Comparison of ENCODE assay signal across 28 cellular contexts in genomic region chr7:84302949-84303348, GRCh38.
DNase-seq lines count a peak whose midpoint lies in the region; ATAC-seq and TF ChIP-seq lines count a peak whose summit lies in the region.
"Had no signal": no experiment of that assay in that cellular context is flagged by ENCODE, and none has a peak within 500 bp of the region (broad histone marks: within the 10 kb centered on the region; RNA-seq: fewer than 3 reads in every experiment).

No MANE protein-coding gene starts in this region.

- in situ Hi-C loops in GM23248 (cut with MboI), result no loop called here

- H3K4me2 ChIP-seq in GM23248 (ENCODE audit: unreplicated experiment) (peak overlapping the region; percentile 3), trophoblast cell (ENCODE audit: low read length) (peak overlapping the region; percentile 27)
- H3K4me2 ChIP-seq: A549 had no signal

- no peak overlapping the region for H2BK120ac ChIP-seq in trophoblast cell (ENCODE audit: insufficient read depth, low read length, poor library complexity)

- H4K8ac ChIP-seq in trophoblast cell (ENCODE audit: low read depth, low read length), result no peak overlapping the region

- CTCF ChIA-PET in RWPE1 (lab: Yijun Ruan, JAX), result interaction anchor here (0.7 kb wide), 1 partner anchor 186 kb away, joined by 3 read pairs; no protein-coding TSS in a partner anchor

- no peak overlapping the region for H3K23ac ChIP-seq in trophoblast cell (ENCODE audit: low read length)

- POLR2A ChIA-PET in RWPE1 (lab: Yijun Ruan, JAX; ENCODE audit: low non-redundant PET), result no interaction called here

- H3K18ac ChIP-seq in trophoblast cell (ENCODE audit: low read length), result no peak overlapping the region

- no peak overlapping the region for H4K91ac ChIP-seq in trophoblast cell (ENCODE audit: low read depth, low read length)

- H2BK5ac ChIP-seq in trophoblast cell (ENCODE audit: low read depth, low read length, poor library complexity), result no peak overlapping the region

- no peaks in the 10 kb centered on the region for H4K20me1 ChIP-seq in GM23248 (ENCODE audit: insufficient read depth)

- ATAC-seq in esophagus mucosa (peak; percentile 62), left colon (no peak)
- ATAC-seq: A549; activated CD4-positive, CD25-positive, alpha-beta regulatory T cell treated with anti-CD3 and anti-CD28 coated beads, Interleukin-2, amount 50 U/mL, for 24 hours; activated naive CD4-positive, alpha-beta T cell treated with anti-CD3 and anti-CD28 coated beads, Interleukin-2, amount 50 U/mL, for 72 hours; heart left ventricle; Panc1; stimulated activated naive CD8-positive, alpha-beta T cell treated with anti-CD3 and anti-CD28 coated beads, Interleukin-15, amount 100 ng/mL, for 72 hours had no signal

- intact Hi-C loops in left colon (cut with DNase I, micrococcal nuclease), result no loop called here

- DNase-seq in GM23248 (no peak), RWPE1 (ENCODE audit: low spot score) (peak; percentile 75), trophoblast cell (peak; percentile 11 to 30), left colon (no peak), GDM1 (lab: John Stamatoyannopoulos, UW) (no peak), NOMO-1 (lab: John Stamatoyannopoulos, UW; ENCODE audit: unreplicated experiment in 2 of 2) (no peak), GM20000 (ENCODE audit: low spot score) (no peak)
- DNase-seq: activated CD4-positive, alpha-beta T cell treated with anti-CD3 and anti-CD28 coated beads, Interleukin-2, amount 50 U/mL, for 48 hours; colonic mucosa; effector CD8-positive, alpha-beta T cell; erythroblast; heart left ventricle; IMR-90; kidney glomerular epithelial cell; NCI-H1092; NCI-H1694 treated with DMSO at 0.1 percent for 48 hours; NCI-H2171; NCI-H524; stimulated activated naive CD8-positive, alpha-beta T cell treated with anti-CD3 and anti-CD28 coated beads, Interleukin-15, amount 100 ng/mL, for 72 hours; thyroid gland had no signal

- no peaks in the 10 kb centered on the region for H3K79me1 ChIP-seq in trophoblast cell (ENCODE audit: low read length)

- H3K27me3 ChIP-seq in GM23248 (replicated peaks; ENCODE audit: insufficient read depth), result no peaks in the 10 kb centered on the region
- no peaks in the 10 kb centered on the region for H3K27me3 ChIP-seq in trophoblast cell (ENCODE audit: insufficient read depth, low read length)
- H3K27me3 ChIP-seq: cardiac muscle cell, colonic mucosa, heart left ventricle, neutrophil, thyroid gland had no signal

- H3K4me3 ChIP-seq in GM23248, result no peak overlapping the region
- H3K4me3 ChIP-seq in trophoblast cell (ENCODE audit: low read depth, low read length), result no peak overlapping the region
- H3K4me3 ChIP-seq: A549, cardiac muscle cell, colonic mucosa, heart left ventricle, prostate gland, thyroid gland had no signal

- no peak overlapping the region for H2BK12ac ChIP-seq in trophoblast cell (ENCODE audit: low read length)

- H2AK5ac ChIP-seq in trophoblast cell (ENCODE audit: low read length), result no peak overlapping the region

- no peak overlapping the region for H3K4ac ChIP-seq in trophoblast cell (ENCODE audit: low read depth, low read length)

- H2AFZ ChIP-seq in GM23248, result peak overlapping the region; percentile 10; the same call in 1 of the 2 replicates
- H2AFZ ChIP-seq in trophoblast cell (ENCODE audit: insufficient read depth, low read length, poor library complexity), result no peak overlapping the region

- H3K9ac ChIP-seq in GM23248 (no peak overlapping the region), trophoblast cell (ENCODE audit: low read length) (no peak overlapping the region)

- H3K36me3 ChIP-seq in GM23248 (ENCODE audit: low read depth) (no peaks in the 10 kb centered on the region), trophoblast cell (ENCODE audit: control insufficient read depth in 1 of 2, insufficient read depth in 2 of 2, low read length in 2 of 2) (no peaks in the 10 kb centered on the region)
- H3K36me3 ChIP-seq: cardiac muscle cell, colonic mucosa, heart left ventricle, neutrophil, prostate gland, thyroid gland had no signal

- H3K9me2 ChIP-seq in GM23248 (ENCODE audit: insufficient read depth), result no peaks in the 10 kb centered on the region; the same call in 1 of the 2 replicates

- H3F3A ChIP-seq in GM23248 (ENCODE audit: insufficient read depth), result no peaks in the 10 kb centered on the region

- H3K27ac ChIP-seq in GM23248 (no peak overlapping the region), RWPE1 (no peak overlapping the region), trophoblast cell (ENCODE audit: low read depth, low read length) (no peak overlapping the region)
- H3K27ac ChIP-seq: A549, cardiac muscle cell, colonic mucosa, heart left ventricle, neutrophil, prostate gland, thyroid gland had no signal

- no peak overlapping the region for H3K14ac ChIP-seq in trophoblast cell (ENCODE audit: low read length)

- H3K9me3 ChIP-seq in GM23248 (ENCODE audit: low read depth), result no peaks in the 10 kb centered on the region
- no peaks in the 10 kb centered on the region for H3K9me3 ChIP-seq in trophoblast cell (ENCODE audit: insufficient read depth, low read depth, low read length)
- H3K9me3 ChIP-seq: A549, colonic mucosa, heart left ventricle, neutrophil, prostate gland, thyroid gland had no signal

- H3K79me2 ChIP-seq in GM23248 (ENCODE audit: insufficient read depth), result no peaks in the 10 kb centered on the region
- no peaks in the 10 kb centered on the region for H3K79me2 ChIP-seq in trophoblast cell (ENCODE audit: control insufficient read depth, insufficient read depth, low read length, poor library complexity)

- H3K4me1 ChIP-seq in GM23248 (ENCODE audit: insufficient read depth), result no peaks in the 10 kb centered on the region
- no peaks in the 10 kb centered on the region for H3K4me1 ChIP-seq in trophoblast cell (ENCODE audit: control insufficient read depth in 1 of 2, insufficient read depth in 2 of 2, low read length in 2 of 2)
- H3K4me1 ChIP-seq: A549, colonic mucosa, heart left ventricle, prostate gland, thyroid gland had no signal

- no peak overlapping the region for H4K12ac ChIP-seq in trophoblast cell (ENCODE audit: low read depth, low read length)

- 79 to 81% methylated on average over 3 of the region's 3 CpGs for WGBS in GM23248 (ENCODE audit: low coverage in 1 of 2, low lambda C conversion rate in 2 of 2, missing lambda C conversion rate in 2 of 2), 2 experiments
- WGBS in trophoblast cell (ENCODE audit: extremely low coverage, insufficient coverage, insufficient read length), result no CpG with 5 or more reads among the region's 3 CpGs

- no peak for TF ChIP-seq CTCF in RWPE1 (conservative IDR thresholded peaks at IDR 0.05; ENCODE audit: low read depth)
- TF ChIP-seq CTCF in GM20000 (IDR thresholded peaks at IDR 0.05; ENCODE audit: extremely low read depth, missing control alignments), result no peak

Comparison
In these comparisons a context has a peak if more than half of its experiments do, and no peak if none do; other contexts are left out.
1. DNase-seq: peak in RWPE1 (single experiment) and trophoblast cell (2 of 2); none in GM23248 (single experiment), left colon (0 of 2), GDM1 (single experiment), NOMO-1 (0 of 2) and GM20000 (single experiment).